Comparison of ENCODE assay signal across 8 cellular contexts in the genomic region with DNA sequence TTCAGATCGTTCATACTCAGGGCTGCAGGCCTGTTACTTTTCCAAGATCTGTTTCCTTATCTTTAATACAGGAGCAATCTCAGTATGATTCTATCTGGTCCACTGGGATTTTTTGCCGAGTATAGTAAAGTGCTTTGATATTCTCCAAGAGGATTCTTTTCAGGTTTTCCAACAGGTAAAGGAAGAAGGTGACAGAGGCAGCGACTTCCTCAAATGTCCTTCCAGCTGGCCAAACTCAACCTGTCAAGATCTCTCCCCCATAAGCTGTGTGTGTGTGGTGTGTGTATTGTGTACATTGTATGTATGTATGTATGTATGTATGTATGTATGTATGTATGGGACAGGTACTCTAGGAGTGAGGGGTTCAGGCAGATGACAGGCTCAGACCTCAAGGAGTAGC. TPM values are rescaled to one million over a fixed set of nuclear protein-coding genes. Genes with fewer than 3 reads are reported as not detected.
DNase-seq lines count a peak whose midpoint lies in the region; ATAC-seq, FAIRE-seq and TF ChIP-seq lines count a peak whose summit lies in the region.
"Had no signal": no experiment of that assay in that cellular context is flagged by ENCODE, and none has a peak within 500 bp of the region (broad histone marks: within the 10 kb centered on the region; RNA-seq: fewer than 3 reads in every experiment).

No MANE protein-coding gene starts in this region.

- H3K4me3 Mint-ChIP-seq in HFFc6: peak overlapping the region; percentile 100
- H3K4me3 Mint-ChIP-seq in activated CD8-positive, alpha-beta T cell treated with anti-CD3 and anti-CD28 coated beads for 36 hours: peak overlapping the region; percentile 100
- H3K4me3 Mint-ChIP-seq in stimulated activated effector memory CD8-positive, alpha-beta T cell treated with anti-CD3 and anti-CD28 coated beads, Interleukin-12 subunit alpha, Interleukin-12 subunit beta, amount 100 ng/mL, for 72 hours: peak overlapping the region; percentile 93

- POLR2A ChIA-PET in activated CD8-positive, alpha-beta T cell treated with anti-CD3 and anti-CD28 coated beads for 36 hours (lab: Charles Lee): interaction anchor here (0.6 to 3.9 kb wide), 13 partner anchors 9 to 53 kb away, joined by 3 to 64 read pairs (median 10); a partner anchor contains a TSS

- TF ChIP-seq CTCF in HFFc6 (IDR thresholded peaks at IDR 0.05): no peak
- no peak for TF ChIP-seq CTCF in activated CD8-positive, alpha-beta T cell treated with anti-CD3 and anti-CD28 coated beads for 36 hours (IDR thresholded peaks at IDR 0.05)

- FAIRE-seq in GM12892 (lab: Jason Lieb, UNC): no peak

- peak overlapping the region; percentile 98; the same call in 1 of the 2 replicates for H3K27ac Mint-ChIP-seq in HFFc6
- H3K27ac Mint-ChIP-seq in activated CD8-positive, alpha-beta T cell treated with anti-CD3 and anti-CD28 coated beads for 36 hours: peak overlapping the region; percentile 98
- peak overlapping the region; percentile 90 for H3K27ac Mint-ChIP-seq in stimulated activated effector memory CD8-positive, alpha-beta T cell treated with anti-CD3 and anti-CD28 coated beads, Interleukin-12 subunit alpha, Interleukin-12 subunit beta, amount 100 ng/mL, for 72 hours

- TF ChIP-seq POLR2A in GM12892 (IDR thresholded peaks at IDR 0.05; ENCODE audit: low read depth, low read length): no peak

- H3K4me3 ChIP-seq in iPS-15b (ENCODE audit: low read depth, low read length): peak overlapping the region; percentile 96

- no peaks in the 10 kb centered on the region for H3K27me3 ChIP-seq in iPS-15b (ENCODE audit: control insufficient read depth, insufficient read depth, low read length)

- CTCF ChIA-PET in activated CD8-positive, alpha-beta T cell treated with anti-CD3 and anti-CD28 coated beads for 36 hours (lab: Charles Lee): interaction anchor here (0.7 to 2.0 kb wide), 11 partner anchors 8 to 191 kb away, joined by 3 to 16 read pairs (median 5); a partner anchor contains a TSS

- H3K36me3 Mint-ChIP-seq in HFFc6 (ENCODE audit: low read depth): peaks cover 12% of the 10 kb centered on the region
- peaks cover 16% of the 10 kb centered on the region for H3K36me3 Mint-ChIP-seq in activated CD8-positive, alpha-beta T cell treated with anti-CD3 and anti-CD28 coated beads for 36 hours (ENCODE audit: low read depth)
- peaks cover 48% of the 10 kb centered on the region for H3K36me3 Mint-ChIP-seq in stimulated activated effector memory CD8-positive, alpha-beta T cell treated with anti-CD3 and anti-CD28 coated beads, Interleukin-12 subunit alpha, Interleukin-12 subunit beta, amount 100 ng/mL, for 72 hours

- H3K9ac ChIP-seq in iPS-15b (ENCODE audit: low read depth, low read length): peak overlapping the region; percentile 96

- DNase-seq in HFFc6 (no peak), GM12892 (ENCODE audit: insufficient read length) (no peak), NCI-H1105 treated with DMSO at 0.1 percent for 48 hours (lab: John Stamatoyannopoulos, UW) (no peak)
- no peak for DNase-seq in activated CD8-positive, alpha-beta T cell treated with anti-CD3 and anti-CD28 coated beads for 36 hours
- no peak for DNase-seq in stimulated activated effector memory CD8-positive, alpha-beta T cell treated with anti-CD3 and anti-CD28 coated beads, Interleukin-12 subunit alpha, Interleukin-12 subunit beta, amount 100 ng/mL, for 72 hours (ENCODE audit: low spot score in 2 of 2)
- DNase-seq in stimulated activated naive CD4-positive, alpha-beta T cell (lab: John Stamatoyannopoulos, UW): no peak
- DNase-seq: activated CD8-positive, alpha-beta memory T cell treated with anti-CD3 and anti-CD28 coated beads, Interleukin-2, amount 50 U/mL, for 4 hours had no signal

- H3K27me3 Mint-ChIP-seq in HFFc6 (ENCODE audit: insufficient read depth): peaks cover 3% of the 10 kb centered on the region; the same call in 1 of the 2 replicates
- H3K27me3 Mint-ChIP-seq in activated CD8-positive, alpha-beta T cell treated with anti-CD3 and anti-CD28 coated beads for 36 hours: peaks cover 1% of the 10 kb centered on the region

- H3K9me3 Mint-ChIP-seq in HFFc6: no peaks in the 10 kb centered on the region
- H3K9me3 Mint-ChIP-seq in activated CD8-positive, alpha-beta T cell treated with anti-CD3 and anti-CD28 coated beads for 36 hours: no peaks in the 10 kb centered on the region
- no peaks in the 10 kb centered on the region for H3K9me3 Mint-ChIP-seq in stimulated activated effector memory CD8-positive, alpha-beta T cell treated with anti-CD3 and anti-CD28 coated beads, Interleukin-12 subunit alpha, Interleukin-12 subunit beta, amount 100 ng/mL, for 72 hours

- peaks cover 13% of the 10 kb centered on the region for H3K36me3 ChIP-seq in iPS-15b (ENCODE audit: control insufficient read depth, insufficient read depth, low read length)

- intact Hi-C loops in activated CD8-positive, alpha-beta T cell treated with anti-CD3 and anti-CD28 coated beads for 36 hours (cut with micrococcal nuclease): loop anchor here (5.0 kb wide), 1 partner anchor 34 kb away; no protein-coding TSS in a partner anchor

- no peak for ATAC-seq in activated CD8-positive, alpha-beta T cell treated with anti-CD3 and anti-CD28 coated beads for 36 hours
- no peak for ATAC-seq in stimulated activated effector memory CD8-positive, alpha-beta T cell treated with anti-CD3 and anti-CD28 coated beads, Interleukin-12 subunit alpha, Interleukin-12 subunit beta, amount 100 ng/mL, for 72 hours

- no peaks in the 10 kb centered on the region for H3K4me1 ChIP-seq in iPS-15b (ENCODE audit: control insufficient read depth, insufficient read depth, low read length)

- no peaks in the 10 kb centered on the region for H3K9me3 ChIP-seq in iPS-15b (ENCODE audit: control insufficient read depth, insufficient read depth, low read length)

- H3K4me1 Mint-ChIP-seq in HFFc6 (ENCODE audit: low read depth): peaks cover 21% of the 10 kb centered on the region
- peaks cover 24% of the 10 kb centered on the region for H3K4me1 Mint-ChIP-seq in activated CD8-positive, alpha-beta T cell treated with anti-CD3 and anti-CD28 coated beads for 36 hours (ENCODE audit: low read depth)
- peaks cover 22% of the 10 kb centered on the region for H3K4me1 Mint-ChIP-seq in stimulated activated effector memory CD8-positive, alpha-beta T cell treated with anti-CD3 and anti-CD28 coated beads, Interleukin-12 subunit alpha, Interleukin-12 subunit beta, amount 100 ng/mL, for 72 hours

RNA-seq across cellular contexts. Expression of a gene that starts 1.1 kb away (rescaled TPM):
- 100 to 1,000 TPM; 105 to 125 (median 119) TPM for total RNA-seq in HFFc6 (2021; fragmentation: NEBNext Ultra II Directional; extraction: Animal tissue kit (Norgen Biotek cat#: 25700))
- 100 to 1,000 TPM; 184 to 186 TPM for total RNA-seq in activated CD8-positive, alpha-beta T cell treated with anti-CD3 and anti-CD28 coated beads for 36 hours
- 246 TPM for polyA plus RNA-seq in GM12892 (2012; ENCODE audit: missing spikeins)

RNA-seq across cellular contexts. Expression of a gene that starts 30.0 kb away (rescaled TPM):
- total RNA-seq in HFFc6 (2021; fragmentation: NEBNext Ultra II Directional; extraction: Animal tissue kit (Norgen Biotek cat#: 25700)): 1,000 to 10,000 TPM in 3 of 6 experiments, 100 to 1,000 TPM in 3; 798 to 1,123 (median 999) TPM
- 100 to 1,000 TPM; 547 to 553 TPM for total RNA-seq in activated CD8-positive, alpha-beta T cell treated with anti-CD3 and anti-CD28 coated beads for 36 hours
- 985 TPM for polyA plus RNA-seq in GM12892 (2012; ENCODE audit: missing spikeins)

RNA-seq across cellular contexts. Expression of a gene that starts 32.2 kb away (rescaled TPM):
- total RNA-seq in HFFc6 (2021; fragmentation: NEBNext Ultra II Directional; extraction: Animal tissue kit (Norgen Biotek cat#: 25700)): 10 to 100 TPM; 41.6 to 77.7 (median 72.1) TPM
- 100 to 1,000 TPM; 227 to 246 TPM for total RNA-seq in activated CD8-positive, alpha-beta T cell treated with anti-CD3 and anti-CD28 coated beads for 36 hours
- polyA plus RNA-seq in GM12892 (2012; ENCODE audit: missing spikeins): 184 TPM

RNA-seq across cellular contexts. Expression of a gene that starts 51.6 kb away (rescaled TPM):
- 10 to 100 TPM; 11.1 to 12.9 (median 12.4) TPM for total RNA-seq in HFFc6 (2021; fragmentation: NEBNext Ultra II Directional; extraction: Animal tissue kit (Norgen Biotek cat#: 25700))
- total RNA-seq in activated CD8-positive, alpha-beta T cell treated with anti-CD3 and anti-CD28 coated beads for 36 hours: 1 to 10 TPM; 8.4 to 10.0 TPM
- 3.6 TPM for polyA plus RNA-seq in GM12892 (2012; ENCODE audit: missing spikeins)

RNA-seq across cellular contexts. Expression of a gene that starts 51.8 kb away (rescaled TPM):
- total RNA-seq in HFFc6 (2021; fragmentation: NEBNext Ultra II Directional; extraction: Animal tissue kit (Norgen Biotek cat#: 25700)): 1 to 10 TPM; 1.3 to 2.4 (median 1.7) TPM
- total RNA-seq in activated CD8-positive, alpha-beta T cell treated with anti-CD3 and anti-CD28 coated beads for 36 hours: 1 to 10 TPM; 5.6 to 7.1 TPM
- polyA plus RNA-seq in GM12892 (2012; ENCODE audit: missing spikeins): 4.4 TPM
